10 cellular contexts compared by ENCODE assay signal in genomic region chr17:46822388-46822921, GRCh38. TPM values are rescaled to one million over a fixed set of nuclear protein-coding genes. Genes with fewer than 3 reads are reported as not detected.
DNase-seq lines count a peak whose midpoint lies in the region; ATAC-seq and TF ChIP-seq lines count a peak whose summit lies in the region.
"Had no signal": no experiment of that assay in that cellular context is flagged by ENCODE, and none has a peak within 500 bp of the region (broad histone marks: within the 10 kb centered on the region; RNA-seq: fewer than 3 reads in every experiment).

No MANE protein-coding gene starts in this region.

- no peaks in the 10 kb centered on the region for H3K9me3 ChIP-seq in RWPE2 (ENCODE audit: severe bottlenecking)

- TF ChIP-seq CTCF in RWPE2 (IDR thresholded peaks at IDR 0.05; ENCODE audit: poor library complexity, severe bottlenecking): peak; percentile 71
- peak; percentile 71 for TF ChIP-seq CTCF in epithelial cell of proximal tubule (conservative IDR thresholded peaks at IDR 0.05; ENCODE audit: low read depth, low read length)

- H3K36me3 ChIP-seq in RWPE2 (ENCODE audit: low read depth): no peaks in the 10 kb centered on the region

- ATAC-seq in RWPE2 (ENCODE audit: low read depth) (peak; percentile 17; the same call in 1 of the 3 replicates), HG02884 (IDR thresholded peaks at IDR 0.05; ENCODE audit: unreplicated experiment) (no peak), GM18870 (IDR thresholded peaks at IDR 0.05; ENCODE audit: unreplicated experiment) (no peak), GM19324 (IDR thresholded peaks at IDR 0.05; ENCODE audit: low FRiP score, unreplicated experiment) (no peak)

- H3K27me3 ChIP-seq in RWPE2 (ENCODE audit: insufficient read depth, poor library complexity, severe bottlenecking): peaks cover 23% of the 10 kb centered on the region

- DNase-seq in NCI-H2107 treated with DMSO at 0.1 percent for 48 hours (lab: John Stamatoyannopoulos, UW; ENCODE audit: unreplicated experiment): peak; percentile 26
- DNase-seq in NCI-H2107 (lab: John Stamatoyannopoulos, UW): no peak
- DNase-seq in RWPE2 (ENCODE audit: low spot score): no peak
- no peak for DNase-seq in epithelial cell of proximal tubule (ENCODE audit: low read depth)
- DNase-seq in stimulated activated CD4-positive, alpha-beta T cell treated with anti-CD3 and anti-CD28 coated beads, Interleukin-12 subunit alpha, Interleukin-12 subunit beta, amount 100 ng/mL, for 4 hours: peak; percentile 33
- DNase-seq: ACHN had no signal

- H3K4me1 ChIP-seq in RWPE2 (ENCODE audit: insufficient read depth, poor library complexity, severe bottlenecking): no peaks in the 10 kb centered on the region

- H3K27ac ChIP-seq in RWPE2 (ENCODE audit: poor library complexity, severe bottlenecking): no peak overlapping the region
- H3K27ac ChIP-seq: epithelial cell of prostate had no signal

- H3K4me3 ChIP-seq in RWPE2 (ENCODE audit: severe bottlenecking) (no peak overlapping the region), epithelial cell of proximal tubule (ENCODE audit: low read depth, low read length) (no peak overlapping the region)

RNA-seq across cellular contexts. Expression of gene WNT3, which starts 4.0 kb away (rescaled TPM):
- 1.6 and 2.3 TPM in 2 replicates for total RNA-seq in epithelial cell of proximal tubule

RNA-seq across cellular contexts. Expression of gene WNT9B, which starts 28.9 kb away (rescaled TPM):
- 0.14 TPM in 1 of 2 replicates, not detected in the other for total RNA-seq in epithelial cell of proximal tubule

Comparison
In these comparisons a context has a peak if more than half of its experiments do, and no peak if none do; other contexts are left out.
1. DNase-seq: peak in NCI-H2107 treated with DMSO at 0.1 percent for 48 hours (single experiment) and stimulated activated CD4-positive, alpha-beta T cell treated with anti-CD3 and anti-CD28 coated beads, Interleukin-12 subunit alpha, Interleukin-12 subunit beta, amount 100 ng/mL, for 4 hours (single experiment); none in NCI-H2107 (single experiment), RWPE2 (single experiment) and epithelial cell of proximal tubule (single experiment).